In genomic region chr15:96586901-96587300, GRCh38 we compare ENCODE assay signal across 27 cellular contexts.
DNase-seq lines count a peak whose midpoint lies in the region; ATAC-seq and TF ChIP-seq lines count a peak whose summit lies in the region.
"Had no signal": no experiment of that assay in that cellular context is flagged by ENCODE, and none has a peak within 500 bp of the region (broad histone marks: within the 10 kb centered on the region; RNA-seq: fewer than 3 reads in every experiment).

No MANE protein-coding gene starts in this region.

- H3K4me3 ChIP-seq in NB4 (ENCODE audit: low read depth, low read length) = no peak overlapping the region
- H3K4me3 ChIP-seq in naive thymus-derived CD4-positive, alpha-beta T cell (ENCODE audit: low read length) = no peak overlapping the region
- H3K4me3 ChIP-seq: colonic mucosa, tibial artery had no signal

- H3K4me1 ChIP-seq in naive thymus-derived CD4-positive, alpha-beta T cell (ENCODE audit: control insufficient read depth in 2 of 2, insufficient read depth in 2 of 2, low read length in 2 of 2) = no peaks in the 10 kb centered on the region
- H3K4me1 ChIP-seq: colonic mucosa had no signal

- CTCF ChIA-PET in naive thymus-derived CD4-positive, alpha-beta T cell (lab: Charles Lee) = no interaction called here

- no peak overlapping the region for H3K27ac Mint-ChIP-seq in naive thymus-derived CD4-positive, alpha-beta T cell
- no peak overlapping the region for H3K27ac Mint-ChIP-seq in HFFc6
- H3K27ac Mint-ChIP-seq: activated CD8-positive, alpha-beta memory T cell treated with anti-CD3 and anti-CD28 coated beads, Interleukin-2, amount 10 ng/mL, durations not matched to agents 7 days and 5 days; activated naive CD8-positive, alpha-beta T cell treated with anti-CD3 and anti-CD28 coated beads for 36 hours; B cell; naive B cell; T-helper 1 cell treated with Interleukin-12 subunit alpha and Interleukin-12 subunit beta and Interleukin-4 antibody, amounts not matched to agents 30 μg/mL and 1 μg/mL, for 36 hours had no signal

- H3K4me1 Mint-ChIP-seq in naive thymus-derived CD4-positive, alpha-beta T cell = no peaks in the 10 kb centered on the region
- peaks cover 6% of the 10 kb centered on the region; the same call in 1 of the 2 replicates for H3K4me1 Mint-ChIP-seq in HFFc6 (ENCODE audit: low read depth)
- H3K4me1 Mint-ChIP-seq: activated CD8-positive, alpha-beta memory T cell treated with anti-CD3 and anti-CD28 coated beads, Interleukin-2, amount 10 ng/mL, durations not matched to agents 7 days and 5 days; activated naive CD8-positive, alpha-beta T cell treated with anti-CD3 and anti-CD28 coated beads for 36 hours; B cell; naive B cell had no signal

- DNase-seq in DMS114 treated with DMSO at 0.1 percent for 48 hours (lab: John Stamatoyannopoulos, UW; ENCODE audit: unreplicated experiment) (peak; percentile 58), NB4 (ENCODE audit: low read depth) (peak; percentile 85), SKM-1 (lab: John Stamatoyannopoulos, UW; ENCODE audit: unreplicated experiment) (peak; percentile 82), hippocampal formation (lab: John Stamatoyannopoulos, UW) (no peak), HFFc6 (no peak), ureter (ENCODE audit: low spot score) (no peak)
- DNase-seq in naive thymus-derived CD4-positive, alpha-beta T cell = no peak
- DNase-seq: activated CD8-positive, alpha-beta memory T cell treated with anti-CD3 and anti-CD28 coated beads, Interleukin-2, amount 10 ng/mL, durations not matched to agents 7 days and 5 days; activated gamma-delta T cell; activated naive CD8-positive, alpha-beta T cell treated with anti-CD3 and anti-CD28 coated beads for 36 hours; activated T-cell treated with anti-CD3 and anti-CD28 coated beads, Interleukin-2, amount 50 U/mL, for 4 hours; anterior cingulate cortex; colonic mucosa; DMS153; effector memory CD4-positive, alpha-beta T cell; erythroblast; midbrain; naive B cell; NCI-H1092 treated with DMSO at 0.1 percent for 48 hours; NCI-H1930; NCI-H524; stimulated activated CD4-positive, alpha-beta T cell treated with anti-CD3 and anti-CD28 coated beads, Interleukin-4, amount 100 ng/mL, for 1 hour; tibial artery had no signal

- H3K27me3 ChIP-seq in naive thymus-derived CD4-positive, alpha-beta T cell (ENCODE audit: control insufficient read depth in 2 of 2, insufficient read depth in 2 of 2, low read length in 2 of 2) = no peaks in the 10 kb centered on the region
- H3K27me3 ChIP-seq: colonic mucosa had no signal

- no peak overlapping the region for H3K4me3 Mint-ChIP-seq in naive thymus-derived CD4-positive, alpha-beta T cell
- no peak overlapping the region for H3K4me3 Mint-ChIP-seq in HFFc6
- H3K4me3 Mint-ChIP-seq: activated CD8-positive, alpha-beta memory T cell treated with anti-CD3 and anti-CD28 coated beads, Interleukin-2, amount 10 ng/mL, durations not matched to agents 7 days and 5 days; activated naive CD8-positive, alpha-beta T cell treated with anti-CD3 and anti-CD28 coated beads for 36 hours; activated T-cell treated with anti-CD3 and anti-CD28 coated beads, Interleukin-2, amount 50 U/mL, for 4 hours; B cell; naive B cell; T-helper 1 cell treated with Interleukin-12 subunit alpha and Interleukin-12 subunit beta and Interleukin-4 antibody, amounts not matched to agents 30 μg/mL and 1 μg/mL, for 36 hours had no signal

- TF ChIP-seq CTCF in NB4 (IDR thresholded peaks at IDR 0.05; ENCODE audit: low read depth, low read length) (no peak), HFFc6 (IDR thresholded peaks at IDR 0.05) (no peak)

- intact Hi-C loops in naive thymus-derived CD4-positive, alpha-beta T cell (cut with micrococcal nuclease) = no loop called here

- no peak overlapping the region for H3K27ac ChIP-seq in naive thymus-derived CD4-positive, alpha-beta T cell (ENCODE audit: low read depth, low read length)
- H3K27ac ChIP-seq: colonic mucosa, tibial artery had no signal

- no peaks in the 10 kb centered on the region for H3K36me3 ChIP-seq in naive thymus-derived CD4-positive, alpha-beta T cell (ENCODE audit: control insufficient read depth in 2 of 3, insufficient read depth in 3 of 3, low read length in 3 of 3)
- H3K36me3 ChIP-seq: colonic mucosa, tibial artery had no signal

- peak; percentile 69 for ATAC-seq in naive thymus-derived CD4-positive, alpha-beta T cell
- no peak for ATAC-seq in GM18870 (IDR thresholded peaks at IDR 0.05; ENCODE audit: unreplicated experiment)
- ATAC-seq: activated CD8-positive, alpha-beta memory T cell treated with anti-CD3 and anti-CD28 coated beads, Interleukin-2, amount 10 ng/mL, durations not matched to agents 7 days and 5 days; activated T-cell treated with anti-CD3 and anti-CD28 coated beads, Interleukin-2, amount 50 U/mL, for 4 hours; HCT116 had no signal

- POLR2A ChIA-PET in naive thymus-derived CD4-positive, alpha-beta T cell (lab: Charles Lee) = no interaction called here

- no peak for TF ChIP-seq POLR2A in NB4 (IDR thresholded peaks at IDR 0.05; ENCODE audit: extremely low read depth, insufficient read length)

- no peaks in the 10 kb centered on the region for H3K9me3 ChIP-seq in naive thymus-derived CD4-positive, alpha-beta T cell (ENCODE audit: control insufficient read depth in 2 of 3, low read length in 3 of 3)
- H3K9me3 ChIP-seq: colonic mucosa, tibial artery had no signal

- peaks cover 0 to 5% (median 0%) of the 10 kb centered on the region in 11 donors for H3K9me3 Mint-ChIP-seq in naive thymus-derived CD4-positive, alpha-beta T cell
- no peaks in the 10 kb centered on the region for H3K9me3 Mint-ChIP-seq in HFFc6
- H3K9me3 Mint-ChIP-seq: activated naive CD8-positive, alpha-beta T cell treated with anti-CD3 and anti-CD28 coated beads for 36 hours; activated T-cell treated with anti-CD3 and anti-CD28 coated beads, Interleukin-2, amount 50 U/mL, for 4 hours; T-helper 1 cell treated with Interleukin-12 subunit alpha and Interleukin-12 subunit beta and Interleukin-4 antibody, amounts not matched to agents 30 μg/mL and 1 μg/mL, for 36 hours had no signal

- H3K36me3 Mint-ChIP-seq in naive thymus-derived CD4-positive, alpha-beta T cell = no peaks in the 10 kb centered on the region
- H3K36me3 Mint-ChIP-seq in HFFc6 (ENCODE audit: low read depth) = no peaks in the 10 kb centered on the region
- H3K36me3 Mint-ChIP-seq: activated CD8-positive, alpha-beta memory T cell treated with anti-CD3 and anti-CD28 coated beads, Interleukin-2, amount 10 ng/mL, durations not matched to agents 7 days and 5 days; activated naive CD8-positive, alpha-beta T cell treated with anti-CD3 and anti-CD28 coated beads for 36 hours; naive B cell had no signal

- H3K27me3 Mint-ChIP-seq in naive thymus-derived CD4-positive, alpha-beta T cell = peaks cover 0 to 21% (median 9%) of the 10 kb centered on the region in 5 donors
- peaks cover 3% of the 10 kb centered on the region; the same call in 1 of the 2 replicates for H3K27me3 Mint-ChIP-seq in HFFc6 (ENCODE audit: insufficient read depth)
- H3K27me3 Mint-ChIP-seq: activated CD8-positive, alpha-beta memory T cell treated with anti-CD3 and anti-CD28 coated beads, Interleukin-2, amount 10 ng/mL, durations not matched to agents 7 days and 5 days; B cell had no signal

Comparison
In these comparisons a context has a peak if more than half of its experiments do, and no peak if none do; other contexts are left out.
1. DNase-seq: peak in DMS114 treated with DMSO at 0.1 percent for 48 hours (single experiment), NB4 (single experiment) and SKM-1 (single experiment); none in naive thymus-derived CD4-positive, alpha-beta T cell (0 of 9), hippocampal formation (0 of 2), HFFc6 (single experiment) and ureter (single experiment).